In genomic region chr4:185205073-185205472, GRCh38 we compare ENCODE assay signal across 8 cellular contexts. TPM values are rescaled to one million over a fixed set of nuclear protein-coding genes. Genes with fewer than 3 reads are reported as not detected.
DNase-seq lines count a peak whose midpoint lies in the region; ATAC-seq and TF ChIP-seq lines count a peak whose summit lies in the region.
"Not testable (repeated sequence)": the region's sequence is repeated elsewhere in the genome, so short reads cannot be mapped to it uniquely, and the experiment has no call there.

No MANE protein-coding gene starts in this region.

- not testable (repeated sequence) for H3K36me3 Mint-ChIP-seq in CD8-positive, alpha-beta T cell; HFFc6 (ENCODE audit: low read depth); T-helper 1 cell treated with Interleukin-12 subunit alpha and Interleukin-12 subunit beta and Interleukin-4 antibody, amounts not matched to agents 30 μg/mL and 1 μg/mL, for 36 hours (ENCODE audit: low read depth); immature natural killer cell; osteocyte (ENCODE audit: unreplicated experiment)
- peaks cover 24% of the 10 kb centered on the region for H3K36me3 Mint-ChIP-seq in activated T-helper 17 cell treated with anti-CD3 and anti-CD28 coated beads, Interleukin-2, amount 50 U/mL, for 72 hours (ENCODE audit: low read depth)

- CTCF ChIA-PET in CD8-positive, alpha-beta T cell (lab: Charles Lee) = not testable (repeated sequence)

- POLR2A ChIA-PET in CD8-positive, alpha-beta T cell (lab: Charles Lee) = not testable (repeated sequence)

- not testable (repeated sequence) for TF ChIP-seq POLR2A in breast epithelium (IDR thresholded peaks at IDR 0.05)

- not testable (repeated sequence) for TF ChIP-seq CTCF in CD8-positive, alpha-beta T cell (IDR thresholded peaks at IDR 0.05); HFFc6 (IDR thresholded peaks at IDR 0.05); breast epithelium (IDR thresholded peaks at IDR 0.05); osteocyte (IDR thresholded peaks at IDR 0.05); upper lobe of right lung (IDR thresholded peaks at IDR 0.05)

- not testable (repeated sequence) for DNase-seq in CD8-positive, alpha-beta T cell; HFFc6; breast epithelium (ENCODE audit: low spot score in 2 of 2); immature natural killer cell; osteocyte (ENCODE audit: extremely low spot score, unreplicated experiment); upper lobe of right lung

- H3K36me3 ChIP-seq in CD8-positive, alpha-beta T cell (ENCODE audit: insufficient read depth, low read length); breast epithelium; upper lobe of right lung: not testable (repeated sequence)

- peak overlapping the region; percentile 32 for H3K27ac Mint-ChIP-seq in CD8-positive, alpha-beta T cell
- H3K27ac Mint-ChIP-seq in HFFc6 = peak overlapping the region; percentile 88; the same call in 1 of the 2 replicates
- not testable (repeated sequence) for H3K27ac Mint-ChIP-seq in T-helper 1 cell treated with Interleukin-12 subunit alpha and Interleukin-12 subunit beta and Interleukin-4 antibody, amounts not matched to agents 30 μg/mL and 1 μg/mL, for 36 hours
- H3K27ac Mint-ChIP-seq in activated T-helper 17 cell treated with anti-CD3 and anti-CD28 coated beads, Interleukin-2, amount 50 U/mL, for 72 hours = peak overlapping the region; percentile 92
- H3K27ac Mint-ChIP-seq in immature natural killer cell = peak overlapping the region; percentile 86 to 96 (median 95)
- peak overlapping the region; percentile 85 for H3K27ac Mint-ChIP-seq in osteocyte (ENCODE audit: unreplicated experiment)

- H3K27me3 Mint-ChIP-seq in CD8-positive, alpha-beta T cell (ENCODE audit: low read depth); HFFc6 (ENCODE audit: insufficient read depth); T-helper 1 cell treated with Interleukin-12 subunit alpha and Interleukin-12 subunit beta and Interleukin-4 antibody, amounts not matched to agents 30 μg/mL and 1 μg/mL, for 36 hours (ENCODE audit: low read depth); activated T-helper 17 cell treated with anti-CD3 and anti-CD28 coated beads, Interleukin-2, amount 50 U/mL, for 72 hours; osteocyte (ENCODE audit: unreplicated experiment): not testable (repeated sequence)
- H3K27me3 Mint-ChIP-seq in immature natural killer cell (ENCODE audit: low read depth in 3 of 3) = peaks cover 2 to 19% (median 5%) of the 10 kb centered on the region in 3 donors

- intact Hi-C loops in CD8-positive, alpha-beta T cell (cut with DNase I, micrococcal nuclease) = loop anchor here (5.0 to 10.0 kb wide), 8 partner anchors 100 to 1700 kb away; partner anchors contain the start of genes ACSL1 (in 2 of the 2), CENPU (in 2 of the 2), CYP4V2 (in 1 of the 2) and ING2 (in 1 of the 2)
- intact Hi-C loops in breast epithelium (cut with DNase I; ENCODE audit: low total_unique reads) = loop anchor here (10.0 kb wide), 1 partner anchor 190 kb away; the partner anchor contains the start of genes ANKRD37 and LRP2BP
- intact Hi-C loops in upper lobe of right lung (cut with DNase I) = not testable (repeated sequence)

- H3K27ac ChIP-seq in CD8-positive, alpha-beta T cell (ENCODE audit: low read depth, low read length) = not testable (repeated sequence)
- H3K27ac ChIP-seq in breast epithelium = peak overlapping the region; percentile 99 to 100
- peak overlapping the region; percentile 97 for H3K27ac ChIP-seq in upper lobe of right lung

- H3K4me3 ChIP-seq in CD8-positive, alpha-beta T cell (ENCODE audit: low read depth, low read length); breast epithelium; upper lobe of right lung: not testable (repeated sequence)

- H3K4me1 Mint-ChIP-seq in CD8-positive, alpha-beta T cell (ENCODE audit: low read depth) = peaks cover 49% of the 10 kb centered on the region
- H3K4me1 Mint-ChIP-seq in HFFc6 (ENCODE audit: low read depth) (peaks cover 38% of the 10 kb centered on the region), immature natural killer cell (peaks cover 43 to 52% of the 10 kb centered on the region in 2 donors), osteocyte (ENCODE audit: unreplicated experiment) (peaks cover 49% of the 10 kb centered on the region)
- peaks cover 25% of the 10 kb centered on the region for H3K4me1 Mint-ChIP-seq in T-helper 1 cell treated with Interleukin-12 subunit alpha and Interleukin-12 subunit beta and Interleukin-4 antibody, amounts not matched to agents 30 μg/mL and 1 μg/mL, for 36 hours (ENCODE audit: low read depth)
- H3K4me1 Mint-ChIP-seq in activated T-helper 17 cell treated with anti-CD3 and anti-CD28 coated beads, Interleukin-2, amount 50 U/mL, for 72 hours = peaks cover 16% of the 10 kb centered on the region

- not testable (repeated sequence) for H3K4me3 Mint-ChIP-seq in CD8-positive, alpha-beta T cell
- H3K4me3 Mint-ChIP-seq in HFFc6 = peak overlapping the region; percentile 90
- H3K4me3 Mint-ChIP-seq in T-helper 1 cell treated with Interleukin-12 subunit alpha and Interleukin-12 subunit beta and Interleukin-4 antibody, amounts not matched to agents 30 μg/mL and 1 μg/mL, for 36 hours = peak overlapping the region; percentile 79
- peak overlapping the region; percentile 99 for H3K4me3 Mint-ChIP-seq in activated T-helper 17 cell treated with anti-CD3 and anti-CD28 coated beads, Interleukin-2, amount 50 U/mL, for 72 hours
- H3K4me3 Mint-ChIP-seq in immature natural killer cell = peak overlapping the region in 4 of 5 donors; percentile 33 to 91 (median 83)
- H3K4me3 Mint-ChIP-seq in osteocyte (ENCODE audit: unreplicated experiment) = peak overlapping the region; percentile 78

- H3K9me3 ChIP-seq in CD8-positive, alpha-beta T cell (ENCODE audit: low read length); breast epithelium; upper lobe of right lung: not testable (repeated sequence)

- H3K9me3 Mint-ChIP-seq in CD8-positive, alpha-beta T cell; HFFc6; T-helper 1 cell treated with Interleukin-12 subunit alpha and Interleukin-12 subunit beta and Interleukin-4 antibody, amounts not matched to agents 30 μg/mL and 1 μg/mL, for 36 hours; activated T-helper 17 cell treated with anti-CD3 and anti-CD28 coated beads, Interleukin-2, amount 50 U/mL, for 72 hours; immature natural killer cell; osteocyte (ENCODE audit: unreplicated experiment): not testable (repeated sequence)

- not testable (repeated sequence) for ATAC-seq in CD8-positive, alpha-beta T cell; activated T-helper 17 cell treated with anti-CD3 and anti-CD28 coated beads, Interleukin-2, amount 50 U/mL, for 72 hours (replicated peaks); upper lobe of right lung

- peaks cover 34% of the 10 kb centered on the region for H3K4me1 ChIP-seq in CD8-positive, alpha-beta T cell (ENCODE audit: insufficient read depth, low read length)
- not testable (repeated sequence) for H3K4me1 ChIP-seq in breast epithelium
- H3K4me1 ChIP-seq in upper lobe of right lung = peaks cover 25% of the 10 kb centered on the region

- H3K27me3 ChIP-seq in CD8-positive, alpha-beta T cell (ENCODE audit: insufficient read depth, low read length); breast epithelium; upper lobe of right lung: not testable (repeated sequence)

RNA-seq across cellular contexts. Expression of gene CFAP97, which starts 1.3 kb away (rescaled TPM):
- 10 to 100 TPM; 18.8 to 20.4 TPM for total RNA-seq in CD8-positive, alpha-beta T cell
- total RNA-seq in HFFc6 (2021; fragmentation: NEBNext Ultra II Directional; extraction: Animal tissue kit (Norgen Biotek cat#: 25700)) = 10 to 100 TPM; 35.0 to 44.0 (median 41.0) TPM
- total RNA-seq in activated T-helper 17 cell treated with anti-CD3 and anti-CD28 coated beads, Interleukin-2, amount 50 U/mL, for 72 hours = 10 to 100 TPM; 33.7 to 37.0 TPM
- total RNA-seq in breast epithelium (10 to 100 TPM; 36.6 to 42.4 (median 38.0) TPM), osteocyte (45.8 and 54.0 TPM in 2 replicates), upper lobe of right lung (38.2 TPM)
- 10 to 100 TPM; 65.3 to 95.5 (median 78.9) TPM for polyA plus RNA-seq in immature natural killer cell

RNA-seq across cellular contexts. Expression of gene SNX25, which starts 4.3 kb away (rescaled TPM):
- 10 to 100 TPM; 18.0 to 18.2 TPM for total RNA-seq in CD8-positive, alpha-beta T cell
- total RNA-seq in HFFc6 (2021; fragmentation: NEBNext Ultra II Directional; extraction: Animal tissue kit (Norgen Biotek cat#: 25700)) = 10 to 100 TPM; 19.4 to 40.2 (median 24.8) TPM
- total RNA-seq in activated T-helper 17 cell treated with anti-CD3 and anti-CD28 coated beads, Interleukin-2, amount 50 U/mL, for 72 hours = 10 to 100 TPM; 28.2 to 31.2 TPM
- 10 to 100 TPM; 16.8 to 30.1 (median 29.8) TPM for total RNA-seq in breast epithelium
- 1 to 10 TPM; 1.9 to 5.2 (median 3.3) TPM for polyA plus RNA-seq in immature natural killer cell
- 44.4 and 46.0 TPM in 2 replicates for total RNA-seq in osteocyte
- 98.5 TPM for total RNA-seq in upper lobe of right lung
